8 cellular contexts compared by ENCODE assay signal in genomic region chr16:16754992-16755667, GRCh38.
DNase-seq lines count a peak whose midpoint lies in the region; ATAC-seq, FAIRE-seq and TF ChIP-seq lines count a peak whose summit lies in the region.
"Not testable (repeated sequence)": the region's sequence is repeated elsewhere in the genome, so short reads cannot be mapped to it uniquely, and the experiment has no call there.

No MANE protein-coding gene starts in this region.

- intact Hi-C loops in endothelial cell of umbilical vein (cut with micrococcal nuclease); naive thymus-derived CD4-positive, alpha-beta T cell (cut with micrococcal nuclease); natural killer cell (cut with micrococcal nuclease): not testable (repeated sequence)

- H4K20me1 ChIP-seq in endothelial cell of umbilical vein (replicated peaks; ENCODE audit: control insufficient read depth, extremely low read depth, insufficient read depth, low read length) = not testable (repeated sequence)

- H3K4me1 ChIP-seq in endothelial cell of umbilical vein (ENCODE audit: control insufficient read depth, extremely low read depth, insufficient read depth, low read length); naive thymus-derived CD4-positive, alpha-beta T cell (ENCODE audit: control insufficient read depth in 2 of 2, insufficient read depth in 2 of 2, low read length in 2 of 2): not testable (repeated sequence)

- not testable (repeated sequence) for H2AFZ ChIP-seq in endothelial cell of umbilical vein (ENCODE audit: low read depth, low read length)

- not testable (repeated sequence) for H3K27ac ChIP-seq in endothelial cell of umbilical vein (ENCODE audit: insufficient read depth, low read depth, low read length); naive thymus-derived CD4-positive, alpha-beta T cell (ENCODE audit: low read depth, low read length)

- not testable (repeated sequence) for H3K79me2 ChIP-seq in endothelial cell of umbilical vein (ENCODE audit: control insufficient read depth, insufficient read depth, low read length)

- not testable (repeated sequence) for H3K4me1 Mint-ChIP-seq in central memory CD8-positive, alpha-beta T cell; effector memory CD8-positive, alpha-beta T cell (ENCODE audit: low read depth in 2 of 2); naive thymus-derived CD4-positive, alpha-beta T cell; natural killer cell

- H3K4me3 ChIP-seq in bronchial epithelial cell (ENCODE audit: low read depth, low read length); endothelial cell of umbilical vein (replicated peaks in 1 of 3; ENCODE audit: insufficient read depth in 1 of 3, low read depth in 1 of 3, low read length in 3 of 3); naive thymus-derived CD4-positive, alpha-beta T cell (ENCODE audit: low read length): not testable (repeated sequence)

- POLR2A ChIA-PET in endothelial cell of umbilical vein (lab: Charles Lee); naive thymus-derived CD4-positive, alpha-beta T cell (lab: Charles Lee): not testable (repeated sequence)

- H3K4me2 ChIP-seq in endothelial cell of umbilical vein (ENCODE audit: insufficient read depth, low read length) = not testable (repeated sequence)

- not testable (repeated sequence) for H3K9me1 ChIP-seq in endothelial cell of umbilical vein (replicated peaks; ENCODE audit: control insufficient read depth, extremely low read depth, insufficient read depth, low read length)

- H3K36me3 ChIP-seq in bronchial epithelial cell (ENCODE audit: control insufficient read depth, insufficient read depth, low read length); endothelial cell of umbilical vein (ENCODE audit: control insufficient read depth in 2 of 2, extremely low read depth in 1 of 2, insufficient read depth in 2 of 2, low read length in 2 of 2); naive thymus-derived CD4-positive, alpha-beta T cell (ENCODE audit: control insufficient read depth in 2 of 3, insufficient read depth in 3 of 3, low read length in 3 of 3): not testable (repeated sequence)

- H3K27me3 ChIP-seq in bronchial epithelial cell (ENCODE audit: control insufficient read depth, insufficient read depth, low read length); endothelial cell of umbilical vein (ENCODE audit: control insufficient read depth in 2 of 2, insufficient read depth in 2 of 2, low read length in 2 of 2); naive thymus-derived CD4-positive, alpha-beta T cell (ENCODE audit: control insufficient read depth in 2 of 2, insufficient read depth in 2 of 2, low read length in 2 of 2): not testable (repeated sequence)

- CTCF ChIA-PET in endothelial cell of umbilical vein (lab: Charles Lee); naive thymus-derived CD4-positive, alpha-beta T cell (lab: Charles Lee): not testable (repeated sequence)

- peak; percentile 92 for ATAC-seq in central memory CD8-positive, alpha-beta T cell (replicated peaks; ENCODE audit: extremely low read depth, poor library complexity, severe bottlenecking)
- peak; percentile 56 for ATAC-seq in effector memory CD8-positive, alpha-beta T cell (replicated peaks)
- ATAC-seq in naive thymus-derived CD4-positive, alpha-beta T cell = peak; percentile 34
- ATAC-seq in natural killer cell = peak; percentile 65 to 96 (median 73)

- TF ChIP-seq POLR2A in endothelial cell of umbilical vein (IDR thresholded peaks at IDR 0.05; ENCODE audit: low read depth, low read length) = not testable (repeated sequence)

- not testable (repeated sequence) for H3K27me3 Mint-ChIP-seq in central memory CD8-positive, alpha-beta T cell; effector memory CD8-positive, alpha-beta T cell; naive thymus-derived CD4-positive, alpha-beta T cell; natural killer cell (ENCODE audit: low read depth in 2 of 2)

- not testable (repeated sequence) for H3K4me3 Mint-ChIP-seq in central memory CD8-positive, alpha-beta T cell; effector memory CD8-positive, alpha-beta T cell; naive thymus-derived CD4-positive, alpha-beta T cell; natural killer cell

- H3K9me3 ChIP-seq in endothelial cell of umbilical vein (replicated peaks; ENCODE audit: control insufficient read depth, insufficient read depth, low read length); naive thymus-derived CD4-positive, alpha-beta T cell (ENCODE audit: control insufficient read depth in 2 of 3, low read length in 3 of 3): not testable (repeated sequence)

- not testable (repeated sequence) for BruUV-seq in endothelial cell of umbilical vein (replicated peaks; lab: Mats Ljungman, UMichigan)

- peak; percentile 56 for DNase-seq in NCI-H82 (lab: John Stamatoyannopoulos, UW)
- peak; percentile 3 for DNase-seq in NCI-H82 treated with DMSO at 0.1 percent for 48 hours (lab: John Stamatoyannopoulos, UW; ENCODE audit: unreplicated experiment)
- not testable (repeated sequence) for DNase-seq in bronchial epithelial cell (ENCODE audit: low read depth); central memory CD8-positive, alpha-beta T cell (ENCODE audit: low spot score in 2 of 2); effector memory CD8-positive, alpha-beta T cell; endothelial cell of umbilical vein (ENCODE audit: low read depth, low spot score); naive thymus-derived CD4-positive, alpha-beta T cell; natural killer cell

- FAIRE-seq in bronchial epithelial cell (lab: Jason Lieb, UNC) (peak; percentile 50), endothelial cell of umbilical vein (lab: Jason Lieb, UNC) (peak; percentile 56)

- H3K36me3 Mint-ChIP-seq in central memory CD8-positive, alpha-beta T cell (ENCODE audit: insufficient read depth); effector memory CD8-positive, alpha-beta T cell (ENCODE audit: insufficient read depth); naive thymus-derived CD4-positive, alpha-beta T cell; natural killer cell: not testable (repeated sequence)

- dilution Hi-C loops in endothelial cell of umbilical vein (cut with MboI; ENCODE audit: extremely low pct_ligation_motif_present, low sequenced_read_pairs) = not testable (repeated sequence)

- not testable (repeated sequence) for H3K9me3 Mint-ChIP-seq in central memory CD8-positive, alpha-beta T cell; effector memory CD8-positive, alpha-beta T cell; naive thymus-derived CD4-positive, alpha-beta T cell; natural killer cell

- not testable (repeated sequence) for TF ChIP-seq CTCF in bronchial epithelial cell (IDR thresholded peaks at IDR 0.05; ENCODE audit: insufficient read depth, low read length, severe bottlenecking); endothelial cell of umbilical vein (IDR thresholded peaks at IDR 0.05; ENCODE audit: extremely low read depth in 1 of 2, insufficient read depth in 1 of 2, low read depth in 1 of 2, low read length in 2 of 2); natural killer cell (IDR thresholded peaks at IDR 0.05)

- H3K9ac ChIP-seq in endothelial cell of umbilical vein (replicated peaks; ENCODE audit: extremely low read depth, insufficient read depth, low read length) = not testable (repeated sequence)

- H3K27ac Mint-ChIP-seq in central memory CD8-positive, alpha-beta T cell (ENCODE audit: low read depth); effector memory CD8-positive, alpha-beta T cell; naive thymus-derived CD4-positive, alpha-beta T cell; natural killer cell: not testable (repeated sequence)

Comparison
In these comparisons a context has a peak if more than half of its experiments do, and no peak if none do; other contexts are left out.
1. ATAC-seq: peak in every context shown above with its lines; median percentile 92 in central memory CD8-positive, alpha-beta T cell; 73 in natural killer cell; 56 in effector memory CD8-positive, alpha-beta T cell; 34 in naive thymus-derived CD4-positive, alpha-beta T cell.